ENCODE assay signal across 2 cellular contexts in genomic region chr13:99297330-99297729, GRCh38.
TF ChIP-seq lines count a peak whose summit lies in the region.

No MANE protein-coding gene starts in this region.

TF ChIP-seq in SK-N-SH treated with all-trans-retinoic acid at 6 μM for 48 hours, 23 proteins besides CTCF, POLR2A, EP300 and RAD21 (continued from another document):
- TF ChIP-seq TSHZ2 (CRISPR knock-in tag; IDR thresholded peaks at IDR 0.05) (no peak), PATZ1 (CRISPR knock-in tag; IDR thresholded peaks at IDR 0.05; ENCODE audit: borderline replicate concordance) (no peak), RARB (CRISPR knock-in tag; IDR thresholded peaks at IDR 0.05) (no peak), CREB5 (CRISPR knock-in tag; IDR thresholded peaks at IDR 0.05; ENCODE audit: low read depth) (no peak), ISL1 (CRISPR knock-in tag; IDR thresholded peaks at IDR 0.05) (no peak), ZNF8 (CRISPR knock-in tag; IDR thresholded peaks at IDR 0.05) (no peak), CSRNP3 (CRISPR knock-in tag; IDR thresholded peaks at IDR 0.05) (no peak), SNAI2 (CRISPR knock-in tag; IDR thresholded peaks at IDR 0.05) (no peak), PPARA (CRISPR knock-in tag; IDR thresholded peaks at IDR 0.05; ENCODE audit: borderline replicate concordance) (no peak), POU6F1 (CRISPR knock-in tag; IDR thresholded peaks at IDR 0.05; ENCODE audit: borderline replicate concordance, low read depth) (no peak)
TF ChIP-seq in SK-N-SH treated with all-trans-retinoic acid at 6 μM for 48 hours: peak in this region for 0.

TF ChIP-seq in SK-N-SH, 30 proteins besides CTCF, POLR2A, EP300 and RAD21 (continued from another document):
- no peak for TF ChIP-seq ZBTB33 (IDR thresholded peaks at IDR 0.05; ENCODE audit: borderline replicate concordance, low read depth)
- TF ChIP-seq USF2 (IDR thresholded peaks at IDR 0.05; ENCODE audit: borderline replicate concordance, low read depth, low read length), result no peak
- TF ChIP-seq TAF1 (IDR thresholded peaks at IDR 0.05; ENCODE audit: borderline replicate concordance, low read depth, low read length), result no peak
- TF ChIP-seq MAX (IDR thresholded peaks at IDR 0.05; ENCODE audit: low read depth), result no peak
- no peak for TF ChIP-seq NFIC (IDR thresholded peaks at IDR 0.05; ENCODE audit: borderline replicate concordance)
- no peak for TF ChIP-seq RFX5 (IDR thresholded peaks at IDR 0.05; ENCODE audit: low read length)
- TF ChIP-seq JUND (IDR thresholded peaks at IDR 0.05), result no peak
- no peak for TF ChIP-seq YY1 (IDR thresholded peaks at IDR 0.05; ENCODE audit: low read depth)
- no peak for TF ChIP-seq MXI1 (IDR thresholded peaks at IDR 0.05; ENCODE audit: low read depth, low read length)
- TF ChIP-seq TCF12 (IDR thresholded peaks at IDR 0.05), result no peak
- TF ChIP-seq TEAD4 (IDR thresholded peaks at IDR 0.05; ENCODE audit: borderline replicate concordance, insufficient read depth), result no peak
- TF ChIP-seq FOSL2 (IDR thresholded peaks at IDR 0.05; ENCODE audit: borderline replicate concordance, low read depth), result no peak
- TF ChIP-seq GABPA (IDR thresholded peaks at IDR 0.05; ENCODE audit: low read depth), result no peak
TF ChIP-seq in SK-N-SH: peak in this region for 0.
